In genomic region chr1:11736746-11737639, GRCh38 we compare ENCODE assay signal across 8 cellular contexts. TPM values are rescaled to one million over a fixed set of nuclear protein-coding genes. Genes with fewer than 3 reads are reported as not detected.
A peak's percentile ranks its signal among the peaks of the same experiment; 100 is the strongest.
DNase-seq lines count a peak whose midpoint lies in the region; ATAC-seq and TF ChIP-seq lines count a peak whose summit lies in the region.

No MANE protein-coding gene starts in this region.

- peak overlapping the region; percentile 76 for H3K4me2 ChIP-seq in PC-9
- H3K4me2 ChIP-seq in trophoblast cell (ENCODE audit: low read length), result peak overlapping the region; percentile 69

- peak overlapping the region; percentile 63 for H4K91ac ChIP-seq in trophoblast cell (ENCODE audit: low read depth, low read length)

- H4K8ac ChIP-seq in trophoblast cell (ENCODE audit: low read depth, low read length), result peak overlapping the region; percentile 32

- H3K27me3 ChIP-seq in PC-9 (ENCODE audit: insufficient read depth, low read depth), result no peaks in the 10 kb centered on the region
- H3K27me3 ChIP-seq in heart right ventricle, result no peaks in the 10 kb centered on the region
- H3K27me3 ChIP-seq in trophoblast cell (ENCODE audit: insufficient read depth, low read length), result no peaks in the 10 kb centered on the region

- TF ChIP-seq CTCF in PC-9 (conservative IDR thresholded peaks at IDR 0.05) (no peak), heart right ventricle (IDR thresholded peaks at IDR 0.05) (no peak)

- no peak overlapping the region for H3K4ac ChIP-seq in trophoblast cell (ENCODE audit: low read depth, low read length)

- peaks cover 56% of the 10 kb centered on the region for H3K4me1 Mint-ChIP-seq in activated naive CD8-positive, alpha-beta T cell treated with anti-CD3 and anti-CD28 coated beads, Interleukin-2, amount 50 U/mL, for 24 hours

- no peak overlapping the region for H2BK12ac ChIP-seq in trophoblast cell (ENCODE audit: low read length)

- BruUV-seq in PC-9 (replicated peaks; lab: Mats Ljungman, UMichigan), result no TSS peak

- H4K12ac ChIP-seq in trophoblast cell (ENCODE audit: low read depth, low read length), result no peak overlapping the region

- no peaks in the 10 kb centered on the region for H3K9me3 Mint-ChIP-seq in activated naive CD8-positive, alpha-beta T cell treated with anti-CD3 and anti-CD28 coated beads, Interleukin-2, amount 50 U/mL, for 24 hours

- H3K36me3 ChIP-seq in PC-9 (ENCODE audit: low read depth), result no peaks in the 10 kb centered on the region
- no peaks in the 10 kb centered on the region for H3K36me3 ChIP-seq in heart right ventricle
- no peaks in the 10 kb centered on the region for H3K36me3 ChIP-seq in trophoblast cell (ENCODE audit: control insufficient read depth in 1 of 2, insufficient read depth in 2 of 2, low read length in 2 of 2)

- peak overlapping the region; percentile 86 for H2AFZ ChIP-seq in PC-9
- peak overlapping the region; percentile 94 for H2AFZ ChIP-seq in trophoblast cell (ENCODE audit: insufficient read depth, low read length, poor library complexity)

- WGBS in heart right ventricle, 2 donors, result 16 to 19% methylated on average over 15 of the region's 15 CpGs
- WGBS in trophoblast cell (ENCODE audit: extremely low coverage, insufficient coverage, insufficient read length), result no CpG with 5 or more reads among the region's 15 CpGs

- H3K27me3 Mint-ChIP-seq in activated naive CD8-positive, alpha-beta T cell treated with anti-CD3 and anti-CD28 coated beads, Interleukin-2, amount 50 U/mL, for 24 hours, result no peaks in the 10 kb centered on the region

- in situ Hi-C loops in Caki2 (cut with HindIII; ENCODE audit: low pct_unique_long_range_greater_than_20kb, low sequenced_read_pairs), result no loop called here

- H3F3A ChIP-seq in PC-9 (ENCODE audit: insufficient read depth, low read depth), result peaks cover 14% of the 10 kb centered on the region; the same call in 1 of the 2 replicates

- peaks cover 7% of the 10 kb centered on the region for H3K79me1 ChIP-seq in trophoblast cell (ENCODE audit: low read length)

- H3K4me1 ChIP-seq in PC-9 (replicated peaks; ENCODE audit: insufficient read depth), result peaks cover 9% of the 10 kb centered on the region
- peaks cover 0 to 75% (median 29%) of the 10 kb centered on the region in 9 donors for H3K4me1 ChIP-seq in heart right ventricle
- peaks cover 14 to 17% of the 10 kb centered on the region in 2 experiments for H3K4me1 ChIP-seq in trophoblast cell (ENCODE audit: control insufficient read depth in 1 of 2, insufficient read depth in 2 of 2, low read length in 2 of 2)

- no peak overlapping the region for H3K18ac ChIP-seq in trophoblast cell (ENCODE audit: low read length)

- H3K27ac Mint-ChIP-seq in activated naive CD8-positive, alpha-beta T cell treated with anti-CD3 and anti-CD28 coated beads, Interleukin-2, amount 50 U/mL, for 24 hours, result peak overlapping the region; percentile 59

- DNase-seq in Caki2 (ENCODE audit: low read depth), result peak; percentile 37
- DNase-seq in PC-9, result peak; percentile 19 to 90
- DNase-seq in activated naive CD8-positive, alpha-beta T cell treated with anti-CD3 and anti-CD28 coated beads, Interleukin-2, amount 50 U/mL, for 24 hours, result peak; percentile 57
- DNase-seq in heart right ventricle, result peak; percentile 30 to 43
- peak; percentile 75 to 86 for DNase-seq in trophoblast cell

- no peak overlapping the region for H2BK120ac ChIP-seq in trophoblast cell (ENCODE audit: insufficient read depth, low read length, poor library complexity)

- H4K20me1 ChIP-seq in PC-9 (ENCODE audit: insufficient read depth), result no peaks in the 10 kb centered on the region

- peak overlapping the region; percentile 91 for H3K4me3 Mint-ChIP-seq in activated naive CD8-positive, alpha-beta T cell treated with anti-CD3 and anti-CD28 coated beads, Interleukin-2, amount 50 U/mL, for 24 hours

- H3K14ac ChIP-seq in trophoblast cell (ENCODE audit: low read length), result no peak overlapping the region

- intact Hi-C loops in PC-9 (cut with micrococcal nuclease; ENCODE audit: unreplicated experiment) (loop anchor here (5.0 to 10.0 kb wide), 4 partner anchors 50 to 158 kb away; partner anchors contain the start of genes CLCN6 and MTHFR), heart right ventricle (cut with DNase I) (loop anchor here in 4 of 10 donors (5.0 kb wide), 4 partner anchors 45 to 70 kb away; partner anchors contain the start of genes CLCN6 (in 1 of the 4) and MTHFR (in 1 of the 4))

- H3K4me3 ChIP-seq in PC-9 (peak overlapping the region; percentile 79), heart right ventricle (peak overlapping the region; percentile 36 to 99 (median 84)), trophoblast cell (ENCODE audit: low read depth, low read length) (peak overlapping the region; percentile 86)

- H3K27ac ChIP-seq in PC-9 (peak overlapping the region; percentile 96), heart right ventricle (peak overlapping the region; percentile 41 to 97 (median 88)), trophoblast cell (ENCODE audit: low read depth, low read length) (no peak overlapping the region)

- peak; percentile 46 for ATAC-seq in HG02759 (IDR thresholded peaks at IDR 0.05; ENCODE audit: unreplicated experiment)
- ATAC-seq in activated naive CD8-positive, alpha-beta T cell treated with anti-CD3 and anti-CD28 coated beads, Interleukin-2, amount 50 U/mL, for 24 hours, result no peak
- peak; percentile 18 to 63 (median 56) for ATAC-seq in heart right ventricle
- no peak for ATAC-seq in GM19395 (IDR thresholded peaks at IDR 0.05; ENCODE audit: unreplicated experiment)
- no peak for ATAC-seq in GM21423 (IDR thresholded peaks at IDR 0.05; ENCODE audit: unreplicated experiment)

- H3K9ac ChIP-seq in trophoblast cell (ENCODE audit: low read length), result peak overlapping the region; percentile 25

- H2AK5ac ChIP-seq in trophoblast cell (ENCODE audit: low read length), result no peak overlapping the region

- no peaks in the 10 kb centered on the region for H3K9me3 ChIP-seq in PC-9 (ENCODE audit: insufficient read depth, low read depth)
- no peaks in the 10 kb centered on the region for H3K9me3 ChIP-seq in heart right ventricle
- no peaks in the 10 kb centered on the region for H3K9me3 ChIP-seq in trophoblast cell (ENCODE audit: insufficient read depth, low read depth, low read length)

- H3K9me2 ChIP-seq in PC-9 (ENCODE audit: insufficient read depth), result no peaks in the 10 kb centered on the region

- POLR2A ChIA-PET in PC-9 (lab: Charles Lee; ENCODE audit: unreplicated experiment), result interaction anchor here (0.7 kb wide), 2 partner anchors 45 to 1338 kb away, joined by 3 to 4 read pairs; no protein-coding TSS in a partner anchor

- CTCF ChIA-PET in PC-9 (lab: Charles Lee), result no interaction called here

- H2BK5ac ChIP-seq in trophoblast cell (ENCODE audit: low read depth, low read length, poor library complexity), result no peak overlapping the region

- no peak overlapping the region for H3K23ac ChIP-seq in trophoblast cell (ENCODE audit: low read length)

- H3K36me3 Mint-ChIP-seq in activated naive CD8-positive, alpha-beta T cell treated with anti-CD3 and anti-CD28 coated beads, Interleukin-2, amount 50 U/mL, for 24 hours (ENCODE audit: low read depth), result no peaks in the 10 kb centered on the region

- H3K79me2 ChIP-seq in PC-9 (ENCODE audit: low read depth) (peaks cover 14% of the 10 kb centered on the region), trophoblast cell (ENCODE audit: control insufficient read depth, insufficient read depth, low read length, poor library complexity) (peaks cover 5% of the 10 kb centered on the region)

RNA-seq across cellular contexts. Expression of gene AGTRAP, which starts 1.1 kb away (rescaled TPM):
- 106 and 116 TPM in 2 replicates for total RNA-seq in Caki2 (2014; rRNA removed; shearing (Covaris generic); ENCODE audit: low replicate concordance)
- total RNA-seq in PC-9 (2021) (75.5 and 77.7 TPM in 2 replicates), heart right ventricle (10 to 100 TPM; 12.9 to 37.9 (median 16.9) TPM)
- polyA plus RNA-seq in heart right ventricle, result 10 to 100 TPM; 21.4 to 96.7 TPM
- polyA plus RNA-seq in trophoblast cell (2013), result 22.0 and 22.9 TPM in 2 replicates

RNA-seq across cellular contexts. Expression of gene C1orf167, which starts 25.0 kb away (rescaled TPM):
- total RNA-seq in Caki2 (2014; rRNA removed; shearing (Covaris generic); ENCODE audit: low replicate concordance), result 0.58 and 0.95 TPM in 2 replicates
- total RNA-seq in PC-9 (2021), result not detected in 2 replicates
- total RNA-seq in heart right ventricle, result 10 to 100 TPM in 1 of 10 donors, 1 to 10 TPM in 9; 2.4 to 12.8 (median 5.1) TPM
- 1 to 10 TPM; 7.5 to 9.0 TPM for polyA plus RNA-seq in heart right ventricle
- 0.10 TPM in 1 of 2 replicates, not detected in the other for polyA plus RNA-seq in trophoblast cell (2013)

RNA-seq across cellular contexts. Expression of gene DRAXIN, which starts 45.5 kb away (rescaled TPM):
- not detected in 2 replicates for total RNA-seq in Caki2 (2014; rRNA removed; shearing (Covaris generic); ENCODE audit: low replicate concordance)
- total RNA-seq in PC-9 (2021), result not detected in 2 replicates
- total RNA-seq in heart right ventricle, result under 1 TPM in 8 of 10 donors, not detected in 2; 0.05 to 0.18 (median 0.12) TPM
- under 1 TPM; 0.01 to 0.07 TPM for polyA plus RNA-seq in heart right ventricle
- polyA plus RNA-seq in trophoblast cell (2013), result 0.85 and 0.89 TPM in 2 replicates

RNA-seq across cellular contexts. Expression of gene MAD2L2, which starts 56.0 kb away (rescaled TPM):
- 91.7 and 96.7 TPM in 2 replicates for total RNA-seq in Caki2 (2014; rRNA removed; shearing (Covaris generic); ENCODE audit: low replicate concordance)
- total RNA-seq in PC-9 (2021), result 52.9 and 58.9 TPM in 2 replicates
- total RNA-seq in heart right ventricle, result 10 to 100 TPM; 10.9 to 28.5 (median 17.0) TPM
- polyA plus RNA-seq in heart right ventricle, result 10 to 100 TPM; 16.6 to 59.0 TPM
- polyA plus RNA-seq in trophoblast cell (2013), result 33.2 and 36.9 TPM in 2 replicates

Comparison
In these comparisons a context has a peak if more than half of its experiments do, and no peak if none do; other contexts are left out.
1. ATAC-seq: peak in HG02759 (single experiment) and heart right ventricle (8 of 8); none in activated naive CD8-positive, alpha-beta T cell treated with anti-CD3 and anti-CD28 coated beads, Interleukin-2, amount 50 U/mL, for 24 hours (single experiment), GM19395 (single experiment) and GM21423 (single experiment).
2. Peak in every context shown above with its lines, with median percentiles within 50 percentile points of each other: DNase-seq and H3K4me3 ChIP-seq.